ENCODE assay signal across 1 cellular context in the genomic region with DNA sequence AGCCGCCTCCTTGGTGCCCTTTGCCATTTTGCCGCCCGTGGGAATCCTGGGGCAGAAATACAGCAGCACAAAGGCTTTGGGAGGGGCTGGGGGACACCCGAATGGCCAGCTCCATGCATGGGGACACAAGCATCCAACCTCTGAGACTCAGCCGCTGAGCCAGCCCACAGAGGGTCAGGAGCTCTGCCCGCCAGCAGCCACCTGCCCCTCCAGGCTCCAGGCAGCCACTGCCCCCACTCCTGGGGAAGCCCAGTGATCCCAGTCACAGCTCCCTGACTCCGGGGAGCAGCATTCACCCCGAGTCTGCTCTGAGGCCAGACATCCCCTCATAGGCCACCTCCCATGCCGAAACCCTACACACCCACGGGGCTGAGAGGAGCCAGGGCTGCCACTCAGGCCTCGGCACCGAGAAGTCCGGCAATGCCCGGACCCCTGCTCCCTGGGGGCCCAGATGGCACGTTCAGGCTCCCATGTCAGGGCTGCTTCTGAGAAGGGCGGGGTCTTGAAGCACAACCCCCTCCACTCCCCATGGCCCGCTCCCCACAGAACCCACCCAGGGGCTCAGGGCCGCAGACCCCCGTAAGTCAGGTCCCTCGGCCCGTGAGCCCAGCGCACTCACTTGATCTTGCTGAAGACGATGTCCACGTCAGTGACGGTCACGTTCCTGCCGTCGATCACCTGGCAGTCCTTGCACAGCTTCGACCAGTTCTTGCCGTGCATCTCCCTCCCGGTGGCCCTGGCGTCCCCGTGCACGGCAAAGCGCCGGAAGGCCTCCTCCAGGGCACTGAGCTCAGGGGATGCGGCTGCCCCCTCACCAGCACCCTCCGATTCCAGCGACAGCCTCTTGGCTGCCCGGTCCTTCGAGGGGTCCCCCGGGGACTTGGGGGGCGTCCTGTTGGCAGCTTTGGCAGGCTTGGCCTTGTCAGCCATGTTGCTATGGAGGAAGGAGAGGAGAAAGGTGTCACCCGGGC.
TF ChIP-seq lines count a peak whose summit lies in the region.

No MANE protein-coding gene starts in this region.

TF ChIP-seq in SK-N-SH treated with all-trans-retinoic acid at 6 μM for 48 hours, 23 proteins besides CTCF, POLR2A, EP300 and RAD21 (continued from another document):
- TF ChIP-seq TSHZ2 (CRISPR knock-in tag; IDR thresholded peaks at IDR 0.05): no peak
- TF ChIP-seq ZNF8 (CRISPR knock-in tag; IDR thresholded peaks at IDR 0.05): no peak
- TF ChIP-seq RARB (CRISPR knock-in tag; IDR thresholded peaks at IDR 0.05): no peak
- no peak for TF ChIP-seq TOX (CRISPR knock-in tag; IDR thresholded peaks at IDR 0.05; ENCODE audit: borderline replicate concordance)
- TF ChIP-seq PATZ1 (CRISPR knock-in tag; IDR thresholded peaks at IDR 0.05; ENCODE audit: borderline replicate concordance): no peak
- no peak for TF ChIP-seq ISL1 (CRISPR knock-in tag; IDR thresholded peaks at IDR 0.05)
- TF ChIP-seq ZFP3 (CRISPR knock-in tag; IDR thresholded peaks at IDR 0.05): no peak
- no peak for TF ChIP-seq POU6F1 (CRISPR knock-in tag; IDR thresholded peaks at IDR 0.05; ENCODE audit: borderline replicate concordance, low read depth)
- no peak for TF ChIP-seq OSR1 (CRISPR knock-in tag; IDR thresholded peaks at IDR 0.05)
- TF ChIP-seq CREB5 (CRISPR knock-in tag; IDR thresholded peaks at IDR 0.05; ENCODE audit: low read depth): no peak
- TF ChIP-seq ZNF565 (CRISPR knock-in tag; conservative IDR thresholded peaks at IDR 0.05; ENCODE audit: low read depth): no peak
